25 cellular contexts compared by ENCODE assay signal in genomic region chr1:197664391-197664790, GRCh38.
"Had no signal": no experiment of that assay in that cellular context is flagged by ENCODE, and none has a peak within 500 bp of the region (broad histone marks: within the 10 kb centered on the region; RNA-seq: fewer than 3 reads in every experiment).

No MANE protein-coding gene starts in this region.

- H3K9me3 ChIP-seq: ascending aorta, esophagus squamous epithelium, right atrium auricular region, suprapubic skin, tibial artery, upper lobe of right lung had no signal

- H3K9ac ChIP-seq: parathyroid adenoma had no signal

- H3K36me3 ChIP-seq: ascending aorta, esophagus squamous epithelium, right atrium auricular region, suprapubic skin, tibial artery, upper lobe of right lung had no signal

- H3K4me2 ChIP-seq: smooth muscle cell had no signal

- H2AFZ ChIP-seq: parathyroid adenoma had no signal

- H3K4me3 ChIP-seq: ascending aorta, coronary artery, esophagus squamous epithelium, right atrium auricular region, smooth muscle cell, suprapubic skin, tibial artery, upper lobe of right lung had no signal

- ATAC-seq: effector memory CD8-positive, alpha-beta T cell; stimulated activated naive B cell treated with anti-CD40 and anti-IgM and Interleukin-4, amounts not matched to agents 10 μg/mL and 1 μg/mL and 100 μg/mL, for 72 hours; upper lobe of right lung had no signal

- DNase-seq: activated CD4-positive, alpha-beta memory T cell treated with anti-CD3 and anti-CD28 coated beads for 36 hours; activated CD4-positive, alpha-beta T cell treated with anti-CD3 and anti-CD28 coated beads, Interleukin-2, amount 10 ng/mL, durations not matched to agents 24 days and 14 days; activated CD4-positive, CD25-positive, alpha-beta regulatory T cell treated with anti-CD3 and anti-CD28 coated beads, Interleukin-2, amount 50 U/mL, for 72 hours; activated CD8-positive, alpha-beta memory T cell treated with anti-CD3 and anti-CD28 coated beads, Interleukin-2, amount 50 U/mL, for 4 hours; activated effector memory CD4-positive, alpha-beta T cell treated with anti-CD3 and anti-CD28 coated beads, Interleukin-2, amount 50 U/mL, for 16 hours; activated naive CD4-positive, alpha-beta T cell treated with anti-CD3 and anti-CD28 coated beads, Interleukin-2, amount 10 ng/mL, durations not matched to agents 7 days and 5 days; activated naive CD8-positive, alpha-beta T cell treated with anti-CD3 and anti-CD28 coated beads, Interleukin-2, amount 10 ng/mL, durations not matched to agents 7 days and 5 days; activated T-cell treated with anti-CD3 and anti-CD28 coated beads, Interleukin-2, amount 50 U/mL, for 1 hour; effector memory CD8-positive, alpha-beta T cell; esophagus squamous epithelium; foreskin melanocyte; islet precursor cell; mammary epithelial cell; stimulated activated CD4-positive, alpha-beta T cell treated with anti-CD3 and anti-CD28 coated beads, Interleukin-15, amount 100 ng/mL, for 24 hours; stimulated activated CD4-positive, alpha-beta T cell treated with anti-CD3 and anti-CD28 coated beads, Interleukin-2, amount 100 ng/mL, for 24 hours; stimulated activated naive B cell treated with anti-CD40 and anti-IgM and Interleukin-4, amounts not matched to agents 10 μg/mL and 1 μg/mL and 100 μg/mL, for 72 hours; T-helper 9 cell; tibial artery; upper lobe of right lung had no signal

- H3K79me2 ChIP-seq: parathyroid adenoma had no signal

- H3K27ac ChIP-seq: ascending aorta, coronary artery, esophagus squamous epithelium, parathyroid adenoma, right atrium auricular region, suprapubic skin, tibial artery, upper lobe of right lung had no signal

- H3K27me3 ChIP-seq: ascending aorta, esophagus squamous epithelium, right atrium auricular region, suprapubic skin, tibial artery, upper lobe of right lung had no signal

- H3K4me1 ChIP-seq: ascending aorta, esophagus squamous epithelium, tibial artery, upper lobe of right lung had no signal
